ENCODE assay signal across 22 cellular contexts in genomic region chr12:100173111-100173510, GRCh38.
"Had no signal": no experiment of that assay in that cellular context is flagged by ENCODE, and none has a peak within 500 bp of the region (broad histone marks: within the 10 kb centered on the region; RNA-seq: fewer than 3 reads in every experiment).

No MANE protein-coding gene starts in this region.

- H3K27me3 ChIP-seq: MG63, SJSA1 had no signal

- H3K4me1 ChIP-seq: SJSA1 had no signal

- H3K36me3 ChIP-seq: MG63, SJSA1 had no signal

- DNase-seq: Karpas-422, KG1, MG63, NCI-H1092, NCI-H1105 treated with DMSO at 0.1 percent for 48 hours, NCI-H1417 treated with DMSO at 0.1 percent for 48 hours, NCI-H146, NCI-H1694 treated with DMSO at 0.1 percent for 48 hours, NCI-H1930, NCI-H2081, NCI-H2171, NCI-H226, NCI-H446, NCI-H510A, NCI-H524 treated with DMSO at 0.1 percent for 48 hours, NCI-H69, Right ventricle myocardium superior, RPMI8226, SIG-M5 had no signal

- H3K4me3 ChIP-seq: MG63, SJSA1, SK-N-MC had no signal

- H3K4me3 Mint-ChIP-seq: IgD-negative memory B cell had no signal

- H3K27ac Mint-ChIP-seq: IgD-negative memory B cell had no signal

- H3K4me1 Mint-ChIP-seq: IgD-negative memory B cell had no signal

- H3K27ac ChIP-seq: SJSA1, SK-N-MC had no signal

- H3K9me3 ChIP-seq: MG63, SJSA1 had no signal

- H3K9me3 Mint-ChIP-seq: IgD-negative memory B cell had no signal

- H3K27me3 Mint-ChIP-seq: IgD-negative memory B cell had no signal
